Comparison of ENCODE assay signal across 29 cellular contexts in genomic region chr2:55609193-55609794, GRCh38. TPM values are rescaled to one million over a fixed set of nuclear protein-coding genes. Genes with fewer than 3 reads are reported as not detected.
DNase-seq lines count a peak whose midpoint lies in the region; ATAC-seq and TF ChIP-seq lines count a peak whose summit lies in the region.
"Had no signal": no experiment of that assay in that cellular context is flagged by ENCODE, and none has a peak within 500 bp of the region (broad histone marks: within the 10 kb centered on the region; RNA-seq: fewer than 3 reads in every experiment).

No MANE protein-coding gene starts in this region.

- TF ChIP-seq CTCF in GM23338 (conservative IDR thresholded peaks at IDR 0.05; ENCODE audit: low read depth in 2 of 2) (no peak), hepatocyte (IDR thresholded peaks at IDR 0.05; ENCODE audit: poor library complexity) (no peak), nephron progenitor cell (IDR thresholded peaks at IDR 0.05) (no peak), chondrocyte (IDR thresholded peaks at IDR 0.05) (no peak), osteocyte (IDR thresholded peaks at IDR 0.05) (no peak)

- H3K4me2 ChIP-seq in GM23338 (no peak overlapping the region), hepatocyte (peak overlapping the region; percentile 38)

- POLR2A ChIA-PET in activated CD4-positive, alpha-beta T cell treated with anti-CD3 and anti-CD28 coated beads for 36 hours (lab: Charles Lee), result no interaction called here

- no peaks in the 10 kb centered on the region for H3K9me3 ChIP-seq in hepatocyte (ENCODE audit: low read depth)
- H3K9me3 ChIP-seq: gastrocnemius medialis, suprapubic skin had no signal

- no peak for DNase-seq in activated CD4-positive, alpha-beta T cell treated with anti-CD3 and anti-CD28 coated beads for 36 hours
- DNase-seq in activated CD4-positive, alpha-beta T cell treated with anti-CD3 and anti-CD28 coated beads, Interleukin-2, amount 50 U/mL, for 1 hour, result no peak
- DNase-seq in GM23338 (ENCODE audit: low spot score) (no peak), hepatocyte (ENCODE audit: low spot score) (no peak), nephron progenitor cell (no peak), SIG-M5 treated with dmso at 0.1 percent for 504 hours (lab: John Stamatoyannopoulos, UW; ENCODE audit: unreplicated experiment) (no peak), chondrocyte (ENCODE audit: low spot score) (no peak), osteocyte (ENCODE audit: extremely low spot score, unreplicated experiment) (no peak)
- DNase-seq: 8988T; activated CD4-positive, alpha-beta T cell treated with anti-CD3 and anti-CD28 coated beads, Interleukin-2, amount 10 ng/mL, durations not matched to agents 7 days and 5 days; activated T-cell treated with anti-CD3 and anti-CD28 coated beads, Interleukin-2, amount 50 U/mL, for 1 hour; dorsolateral prefrontal cortex; gastrocnemius medialis; GM23248; HFFc6; hippocampal formation; left cardiac atrium; mesenchymal stem cell; NCI-H2107; NCI-H345; NCI-H69; occipital lobe; SHP77; stimulated activated naive CD4-positive, alpha-beta T cell treated with Interleukin-2 at 50 U/mL for 16 hours; T1000; WERI-Rb-1 had no signal

- H3K27me3 ChIP-seq in GM23338 (ENCODE audit: insufficient read depth) (no peaks in the 10 kb centered on the region), hepatocyte (no peaks in the 10 kb centered on the region)
- H3K27me3 ChIP-seq: dorsolateral prefrontal cortex, gastrocnemius medialis, suprapubic skin had no signal

- H4K20me1 ChIP-seq in GM23338 (replicated peaks; ENCODE audit: insufficient read depth) (0 out of 2 replicates have a peak, but pooled peaks cover 7% of the 10 kb centered on the region), hepatocyte (ENCODE audit: insufficient read depth, poor library complexity, severe bottlenecking) (peaks cover 3% of the 10 kb centered on the region)

- no peaks in the 10 kb centered on the region for H3F3A ChIP-seq in GM23338 (replicated peaks; ENCODE audit: low read depth)

- H3K27ac ChIP-seq in GM23338 (ENCODE audit: low read depth) (no peak overlapping the region), hepatocyte (peak overlapping the region; percentile 29)
- H3K27ac ChIP-seq: C4-2B, GM23248, suprapubic skin, WERI-Rb-1 had no signal

- no peaks in the 10 kb centered on the region for H3K9me2 ChIP-seq in GM23338 (ENCODE audit: insufficient read depth)
- no peaks in the 10 kb centered on the region for H3K9me2 ChIP-seq in hepatocyte (replicated peaks; ENCODE audit: insufficient read depth)

- no peaks in the 10 kb centered on the region for H3K4me1 ChIP-seq in GM23338 (ENCODE audit: insufficient read depth)
- H3K4me1 ChIP-seq in hepatocyte (ENCODE audit: insufficient read depth), result peaks cover 11% of the 10 kb centered on the region

- peak overlapping the region; percentile 55 for H3K27ac Mint-ChIP-seq in activated CD4-positive, alpha-beta T cell treated with anti-CD3 and anti-CD28 coated beads for 36 hours
- H3K27ac Mint-ChIP-seq in GM23338, result peak overlapping the region; percentile 48; the same call in 1 of the 2 replicates
- H3K27ac Mint-ChIP-seq in nephron progenitor cell, result peak overlapping the region; percentile 29
- no peak overlapping the region for H3K27ac Mint-ChIP-seq in chondrocyte (ENCODE audit: unreplicated experiment)
- H3K27ac Mint-ChIP-seq in osteocyte (ENCODE audit: unreplicated experiment), result no peak overlapping the region
- H3K27ac Mint-ChIP-seq: activated CD4-positive, alpha-beta T cell treated with anti-CD3 and anti-CD28 coated beads, Interleukin-2, amount 10 ng/mL, durations not matched to agents 7 days and 5 days had no signal

- H3K4me3 Mint-ChIP-seq in activated CD4-positive, alpha-beta T cell treated with anti-CD3 and anti-CD28 coated beads for 36 hours, result no peak overlapping the region
- H3K4me3 Mint-ChIP-seq in GM23338, result no peak overlapping the region
- H3K4me3 Mint-ChIP-seq in nephron progenitor cell, result no peak overlapping the region
- no peak overlapping the region for H3K4me3 Mint-ChIP-seq in chondrocyte (ENCODE audit: unreplicated experiment)
- no peak overlapping the region for H3K4me3 Mint-ChIP-seq in osteocyte (ENCODE audit: unreplicated experiment)
- H3K4me3 Mint-ChIP-seq: activated CD4-positive, alpha-beta T cell treated with anti-CD3 and anti-CD28 coated beads, Interleukin-2, amount 10 ng/mL, durations not matched to agents 7 days and 5 days; HFFc6 had no signal

- peaks cover 66% of the 10 kb centered on the region for H3K79me2 ChIP-seq in GM23338 (replicated peaks; ENCODE audit: insufficient read depth)
- peaks cover 92% of the 10 kb centered on the region for H3K79me2 ChIP-seq in hepatocyte

- H3K36me3 ChIP-seq in GM23338 (ENCODE audit: insufficient read depth), result peaks cover 8% of the 10 kb centered on the region; the same call in 1 of the 2 replicates
- H3K36me3 ChIP-seq in hepatocyte (replicated peaks; ENCODE audit: insufficient read depth, low read depth), result peaks cover 3% of the 10 kb centered on the region

- CTCF ChIA-PET in activated CD4-positive, alpha-beta T cell treated with anti-CD3 and anti-CD28 coated beads for 36 hours (lab: Charles Lee), result interaction anchor here (0.9 to 2.2 kb wide), 4 partner anchors 8 to 1004 kb away, joined by 3 to 7 read pairs (median 3); no protein-coding TSS in a partner anchor

- ATAC-seq in activated CD4-positive, alpha-beta T cell treated with anti-CD3 and anti-CD28 coated beads for 36 hours, result no peak
- no peak for ATAC-seq in GM23338
- ATAC-seq: gastrocnemius medialis, left cardiac atrium had no signal

- WGBS in hepatocyte (ENCODE audit: low lambda C conversion rate, missing lambda C conversion rate), result 83% methylated on average over 8 of the region's 8 CpGs

- intact Hi-C loops in activated CD4-positive, alpha-beta T cell treated with anti-CD3 and anti-CD28 coated beads for 36 hours (cut with DNase I, micrococcal nuclease), result no loop called here

- peaks cover 62% of the 10 kb centered on the region for H3K4me1 Mint-ChIP-seq in activated CD4-positive, alpha-beta T cell treated with anti-CD3 and anti-CD28 coated beads for 36 hours
- H3K4me1 Mint-ChIP-seq in GM23338, result no peaks in the 10 kb centered on the region; the same call in 1 of the 3 replicates
- peaks cover 2% of the 10 kb centered on the region for H3K4me1 Mint-ChIP-seq in nephron progenitor cell
- peaks cover 8% of the 10 kb centered on the region for H3K4me1 Mint-ChIP-seq in chondrocyte (ENCODE audit: low read depth)
- peaks cover 7% of the 10 kb centered on the region for H3K4me1 Mint-ChIP-seq in osteocyte (ENCODE audit: unreplicated experiment)

- H3K9me3 Mint-ChIP-seq in activated CD4-positive, alpha-beta T cell treated with anti-CD3 and anti-CD28 coated beads for 36 hours (ENCODE audit: low read depth), result no peaks in the 10 kb centered on the region
- H3K9me3 Mint-ChIP-seq in GM23338 (no peaks in the 10 kb centered on the region), nephron progenitor cell (no peaks in the 10 kb centered on the region), chondrocyte (ENCODE audit: low read depth) (no peaks in the 10 kb centered on the region), osteocyte (ENCODE audit: unreplicated experiment) (no peaks in the 10 kb centered on the region)
- H3K9me3 Mint-ChIP-seq: activated CD4-positive, alpha-beta T cell treated with anti-CD3 and anti-CD28 coated beads, Interleukin-2, amount 10 ng/mL, durations not matched to agents 7 days and 5 days; HFFc6; IgD-negative memory B cell had no signal

- H3K4me3 ChIP-seq in GM23338, result no peak overlapping the region
- no peak overlapping the region for H3K4me3 ChIP-seq in hepatocyte
- H3K4me3 ChIP-seq: dorsolateral prefrontal cortex, gastrocnemius medialis, GM23248, suprapubic skin had no signal

- H3K36me3 Mint-ChIP-seq in activated CD4-positive, alpha-beta T cell treated with anti-CD3 and anti-CD28 coated beads for 36 hours (ENCODE audit: low read depth), result peaks cover 45% of the 10 kb centered on the region
- H3K36me3 Mint-ChIP-seq in GM23338 (ENCODE audit: low read depth), result peaks cover 29% of the 10 kb centered on the region; the same call in 2 of the 3 replicates
- H3K36me3 Mint-ChIP-seq in nephron progenitor cell (ENCODE audit: low read depth), result peaks cover 43% of the 10 kb centered on the region
- peaks cover 4% of the 10 kb centered on the region for H3K36me3 Mint-ChIP-seq in chondrocyte (ENCODE audit: low read depth)
- peaks cover 25% of the 10 kb centered on the region for H3K36me3 Mint-ChIP-seq in osteocyte (ENCODE audit: unreplicated experiment)

- H3K27me3 Mint-ChIP-seq in activated CD4-positive, alpha-beta T cell treated with anti-CD3 and anti-CD28 coated beads for 36 hours, result no peaks in the 10 kb centered on the region
- peaks cover 3% of the 10 kb centered on the region for H3K27me3 Mint-ChIP-seq in GM23338 (ENCODE audit: insufficient read depth, low read depth, poor library complexity)
- H3K27me3 Mint-ChIP-seq in nephron progenitor cell (ENCODE audit: low read depth, poor library complexity), result no peaks in the 10 kb centered on the region
- no peaks in the 10 kb centered on the region for H3K27me3 Mint-ChIP-seq in chondrocyte (ENCODE audit: low read depth)
- no peaks in the 10 kb centered on the region for H3K27me3 Mint-ChIP-seq in osteocyte (ENCODE audit: unreplicated experiment)
- H3K27me3 Mint-ChIP-seq: activated CD4-positive, alpha-beta T cell treated with anti-CD3 and anti-CD28 coated beads, Interleukin-2, amount 10 ng/mL, durations not matched to agents 7 days and 5 days; IgD-negative memory B cell had no signal

- no peak overlapping the region for H2AFZ ChIP-seq in GM23338
- H2AFZ ChIP-seq in hepatocyte, result no peak overlapping the region
- H2AFZ ChIP-seq: GM23248 had no signal

RNA-seq across cellular contexts. Expression of gene PPP4R3B, which starts 8.1 kb away (rescaled TPM):
- total RNA-seq in activated CD4-positive, alpha-beta T cell treated with anti-CD3 and anti-CD28 coated beads for 36 hours, result 10 to 100 TPM; 67.5 to 74.1 TPM
- total RNA-seq in GM23338 (2014; rRNA removed; shearing (Covaris generic)), result 48.5 and 56.6 TPM in 2 replicates
- polyA plus RNA-seq in GM23338 (2016; fragmentation: Nextera tagmentation; extraction: Ambion mirVana) (21.8 and 25.6 TPM in 2 replicates), hepatocyte (29.6 and 30.1 TPM in 2 replicates)
- total RNA-seq in hepatocyte (54.0 and 54.3 TPM in 2 replicates), chondrocyte (37.9 to 52.8 TPM (median 39.3 TPM) in 3 replicates), osteocyte (49.7 and 53.4 TPM in 2 replicates)

Comparison
In these comparisons a context has a peak if more than half of its experiments do, and no peak if none do; other contexts are left out.
1. H3K27ac Mint-ChIP-seq: peak in activated CD4-positive, alpha-beta T cell treated with anti-CD3 and anti-CD28 coated beads for 36 hours (single experiment), GM23338 (single experiment) and nephron progenitor cell (single experiment); none in chondrocyte (single experiment) and osteocyte (single experiment).